11 cellular contexts compared by ENCODE assay signal in genomic region chr2:218960196-218961165, GRCh38. TPM values are rescaled to one million over a fixed set of nuclear protein-coding genes. Genes with fewer than 3 reads are reported as not detected.
DNase-seq lines count a peak whose midpoint lies in the region; ATAC-seq lines count a peak whose summit lies in the region.
"Had no signal": no experiment of that assay in that cellular context is flagged by ENCODE, and none has a peak within 500 bp of the region (broad histone marks: within the 10 kb centered on the region; RNA-seq: fewer than 3 reads in every experiment).

No MANE protein-coding gene starts in this region.

- no peak overlapping the region for H3K4ac ChIP-seq in mesendoderm (ENCODE audit: low read depth, low read length)

- ATAC-seq in GM19395 (IDR thresholded peaks at IDR 0.05; ENCODE audit: unreplicated experiment) (no peak), GM21717 (IDR thresholded peaks at IDR 0.05; ENCODE audit: unreplicated experiment) (no peak)

- H4K5ac ChIP-seq in mesendoderm (ENCODE audit: low read length) = no peak overlapping the region

- H3K27me3 ChIP-seq in mesendoderm (ENCODE audit: insufficient read depth, low read length, poor library complexity) = peaks cover 25% of the 10 kb centered on the region

- no peak overlapping the region for H3K4me2 ChIP-seq in mesendoderm (ENCODE audit: low read length)

- DNase-seq in NCI-H2227 (lab: John Stamatoyannopoulos, UW; ENCODE audit: unreplicated experiment) (peak; percentile 52), NCI-H2227 treated with DMSO at 0.1 percent for 48 hours (lab: John Stamatoyannopoulos, UW) (no peak), NCI-H2171 (lab: John Stamatoyannopoulos, UW) (peak; percentile 39), retina (peak; percentile 76), mesendoderm (no peak)
- DNase-seq: amniotic stem cell had no signal

- H3K56ac ChIP-seq in mesendoderm (ENCODE audit: low read length) = no peak overlapping the region

- WGBS in mesendoderm (ENCODE audit: extremely low coverage, insufficient coverage, low lambda C conversion rate) = no CpG with 5 or more reads among the region's 105 CpGs

- no peak overlapping the region for H3K23ac ChIP-seq in mesendoderm (ENCODE audit: low read length)

- peaks cover 10% of the 10 kb centered on the region for H3K4me1 ChIP-seq in mesendoderm (ENCODE audit: control insufficient read depth, low read depth, low read length)

- H3K36me3 ChIP-seq in mesendoderm (ENCODE audit: control insufficient read depth, insufficient read depth, low read length) = no peaks in the 10 kb centered on the region

- H3K27ac ChIP-seq in cingulate gyrus (ENCODE audit: low read depth, low read length) (peak overlapping the region; percentile 4), mesendoderm (ENCODE audit: low read depth, low read length) (no peak overlapping the region)
- H3K27ac ChIP-seq: skin epidermis had no signal

- H3K79me1 ChIP-seq in mesendoderm (ENCODE audit: low read length) = no peaks in the 10 kb centered on the region

- H3K79me2 ChIP-seq in mesendoderm (ENCODE audit: control insufficient read depth, insufficient read depth, low read length) = no peaks in the 10 kb centered on the region

- H3K9ac ChIP-seq in mesendoderm (ENCODE audit: low read length) = no peak overlapping the region

- H3K18ac ChIP-seq in mesendoderm (ENCODE audit: low read length) = no peak overlapping the region

- H3K4me3 ChIP-seq in mesendoderm (ENCODE audit: low read length) = no peak overlapping the region

- H2BK5ac ChIP-seq in mesendoderm (ENCODE audit: low read length) = no peak overlapping the region

- no peak overlapping the region for H4K8ac ChIP-seq in mesendoderm (ENCODE audit: low read depth, low read length)

- no peak overlapping the region for H2BK120ac ChIP-seq in mesendoderm (ENCODE audit: low read depth, low read length)

- no peak overlapping the region for H2BK15ac ChIP-seq in mesendoderm (replicated peaks; ENCODE audit: low read depth)

- no peak overlapping the region for H2AK5ac ChIP-seq in mesendoderm (ENCODE audit: low read length)

RNA-seq across cellular contexts. Expression of gene CDK5R2, which starts 1.0 kb away (rescaled TPM):
- polyA plus RNA-seq in mesendoderm (2013, experiment 1 of 2) = 0.11 TPM
- 0.15 TPM for polyA plus RNA-seq in mesendoderm (2013, experiment 2 of 2)

RNA-seq across cellular contexts. Expression of gene FEV, which starts 24.5 kb away (rescaled TPM):
- 0.13 TPM for polyA plus RNA-seq in mesendoderm (2013, experiment 1 of 2)
- 0.10 TPM for polyA plus RNA-seq in mesendoderm (2013, experiment 2 of 2)
- polyA plus RNA-seq: AG04450 had no signal

RNA-seq across cellular contexts. Expression of gene CRYBA2, which starts 32.7 kb away (rescaled TPM):
- polyA plus RNA-seq in mesendoderm (2013, experiment 1 of 2) = 0.10 TPM
- polyA plus RNA-seq in mesendoderm (2013, experiment 2 of 2) = not detected

Comparison
In these comparisons a context has a peak if more than half of its experiments do, and no peak if none do; other contexts are left out.
1. DNase-seq: peak in NCI-H2227 (single experiment), NCI-H2171 (single experiment) and retina (single experiment); none in NCI-H2227 treated with DMSO at 0.1 percent for 48 hours (single experiment) and mesendoderm (single experiment).